In the genomic region with DNA sequence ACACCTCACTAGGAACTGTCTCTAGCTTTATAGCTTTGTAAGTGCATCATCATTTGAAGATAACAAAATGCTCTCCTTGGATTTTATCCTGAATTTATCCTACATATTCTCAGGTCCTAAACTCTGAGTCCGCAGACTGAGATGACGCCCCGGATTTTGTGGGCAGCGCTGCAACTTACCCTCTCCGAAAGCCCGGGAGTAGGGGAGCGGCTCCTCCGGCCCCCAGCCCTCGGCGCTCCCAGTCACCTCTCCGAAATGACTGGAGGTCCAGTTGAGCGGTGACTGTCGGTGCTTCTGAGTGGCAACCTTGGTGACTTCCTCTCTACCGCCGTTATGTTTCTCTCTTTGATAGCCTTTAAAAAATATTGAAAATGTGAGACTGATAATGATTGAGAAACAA, we compare ENCODE assay signal across 9 cellular contexts. TPM values are rescaled to one million over a fixed set of nuclear protein-coding genes. Genes with fewer than 3 reads are reported as not detected.
"Had no signal": no experiment of that assay in that cellular context is flagged by ENCODE, and none has a peak within 500 bp of the region (broad histone marks: within the 10 kb centered on the region; RNA-seq: fewer than 3 reads in every experiment).

No MANE protein-coding gene starts in this region.

RNA-seq across cellular contexts. Expression of a gene that starts 0.9 kb away (rescaled TPM):
- total RNA-seq: HepG2, HT1080, IMR-90, NCI-H460, PC-9, Peyer's patch, Right ventricle myocardium inferior, RPMI7951, SJCRH30 had no signal
- polyA plus RNA-seq: HepG2, IMR-90 had no signal

RNA-seq across cellular contexts. Expression of a gene that starts 12.8 kb away (rescaled TPM):
- total RNA-seq: HT1080, IMR-90, NCI-H460, PC-9, Right ventricle myocardium inferior, RPMI7951 had no signal
- polyA plus RNA-seq: HepG2, IMR-90 had no signal
